8 cellular contexts compared by ENCODE assay signal in the genomic region with DNA sequence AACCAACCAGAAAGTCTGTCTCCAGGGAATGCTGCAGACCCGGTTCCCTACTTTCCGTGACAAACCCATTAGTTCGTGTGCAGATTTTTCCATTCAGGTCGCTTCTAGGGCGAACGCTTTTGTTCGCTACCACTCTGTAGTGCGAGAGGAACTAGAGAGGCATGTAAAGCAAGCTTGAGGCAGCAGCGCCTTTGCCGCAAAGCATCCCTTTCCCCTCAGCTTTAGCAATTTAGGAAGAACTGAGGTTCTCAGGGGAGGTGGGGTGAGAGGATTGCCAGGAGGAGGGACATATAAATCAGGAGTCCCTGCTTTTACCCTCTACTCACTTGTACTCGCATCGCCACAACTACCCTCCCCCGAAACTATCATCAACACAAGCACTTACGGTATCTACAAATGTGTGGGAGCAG. TPM values are rescaled to one million over a fixed set of nuclear protein-coding genes. Genes with fewer than 3 reads are reported as not detected.
DNase-seq lines count a peak whose midpoint lies in the region; ATAC-seq, FAIRE-seq and TF ChIP-seq lines count a peak whose summit lies in the region.

No MANE protein-coding gene starts in this region.

- FAIRE-seq in K562 (lab: Jason Lieb, UNC) = no peak

- TF ChIP-seq POLR2A in K562 (conservative IDR thresholded peaks at IDR 0.05) = no peak

- no peaks in the 10 kb centered on the region for H4K20me1 ChIP-seq in K562 (replicated peaks; ENCODE audit: control insufficient read depth, insufficient read depth, low read length)

- no peak for TF ChIP-seq EP300 in K562 (IDR thresholded peaks at IDR 0.05; ENCODE audit: low read length)

- CTCF ChIA-PET in CD4-positive, alpha-beta memory T cell (lab: Charles Lee; ENCODE audit: partially characterized antibody) = no interaction called here
- CTCF ChIA-PET in K562 (lab: Yijun Ruan, JAX; ENCODE audit: low intra/inter-chr PET ratio) = no interaction called here

- TF ChIP-seq CTCF in K562 (IDR thresholded peaks at IDR 0.05 in 2 of 3, conservative IDR thresholded peaks at IDR 0.05 in 1 of 3; ENCODE audit: insufficient read depth in 2 of 3, low read depth in 1 of 3, low read length in 3 of 3) = no peak

- H3K4me1 ChIP-seq in CD4-positive, alpha-beta memory T cell (ENCODE audit: insufficient read depth, low read length) = no peaks in the 10 kb centered on the region
- peaks cover 0 to 8% of the 10 kb centered on the region in 2 experiments; a peak in 1 of 5 replicates for H3K4me1 ChIP-seq in K562 (replicated peaks in 1 of 2; ENCODE audit: control insufficient read depth in 2 of 2, insufficient read depth in 2 of 2, low read length in 2 of 2)

- no TSS peak for BruUV-seq in K562 (replicated peaks; lab: Mats Ljungman, UMichigan)

- no peaks in the 10 kb centered on the region for H3K9me3 ChIP-seq in CD4-positive, alpha-beta memory T cell (ENCODE audit: control insufficient read depth in 1 of 2, low read length in 2 of 2)
- H3K9me3 ChIP-seq in K562 (replicated peaks; ENCODE audit: control insufficient read depth, insufficient read depth, low read depth, low read length) = no peaks in the 10 kb centered on the region

- H3K36me3 Mint-ChIP-seq in CD4-positive, alpha-beta memory T cell = peaks cover 0 to 4% of the 10 kb centered on the region in 2 donors

- intact Hi-C loops in CD4-positive, alpha-beta memory T cell (cut with micrococcal nuclease) = no loop called here
- intact Hi-C loops in K562 (cut with micrococcal nuclease) = no loop called here

- H3K36me3 ChIP-seq in CD4-positive, alpha-beta memory T cell (ENCODE audit: insufficient read depth, low read length) = no peaks in the 10 kb centered on the region
- no peaks in the 10 kb centered on the region for H3K36me3 ChIP-seq in K562 (ENCODE audit: control insufficient read depth, insufficient read depth, low read length)

- in situ Hi-C loops in K562 (cut with MboI) = no loop called here

- ATAC-seq in GM21529 (IDR thresholded peaks at IDR 0.05; ENCODE audit: unreplicated experiment) (peak; percentile 23), K562 (0 out of 3 replicates have a peak, but pooled peaks have one; percentile 8)

- H3K9me3 Mint-ChIP-seq in CD4-positive, alpha-beta memory T cell = peaks cover 0 to 19% (median 2%) of the 10 kb centered on the region in 8 donors

- H3K27me3 ChIP-seq in CD4-positive, alpha-beta memory T cell (ENCODE audit: insufficient read depth, low read length) = peaks cover 8% of the 10 kb centered on the region
- H3K27me3 ChIP-seq in K562 (ENCODE audit: control insufficient read depth in 2 of 2, insufficient read depth in 2 of 2, low read length in 2 of 2) = no peaks in the 10 kb centered on the region

- no peak overlapping the region for H3K27ac ChIP-seq in CD4-positive, alpha-beta memory T cell (ENCODE audit: low read depth, low read length)
- no peak overlapping the region for H3K27ac ChIP-seq in K562 (ENCODE audit: extremely low read depth, low read depth, low read length)

- no peak overlapping the region for H3K4me3 ChIP-seq in CD4-positive, alpha-beta memory T cell (ENCODE audit: low read length in 2 of 2)
- H3K4me3 ChIP-seq in K562 = peak overlapping the region; percentile 36; the same call in 1 of the 2 replicates

- POLR2A ChIA-PET in CD4-positive, alpha-beta memory T cell (lab: Charles Lee; ENCODE audit: partially characterized antibody) = no interaction called here
- POLR2A ChIA-PET in K562 (lab: Yijun Ruan, JAX) = no interaction called here

- H3K79me2 ChIP-seq in K562 (ENCODE audit: control insufficient read depth, insufficient read depth, low read length) = peaks cover 25% of the 10 kb centered on the region

- H3K27ac Mint-ChIP-seq in CD4-positive, alpha-beta memory T cell = no peak overlapping the region

- no peak overlapping the region for H2AFZ ChIP-seq in K562 (ENCODE audit: low read depth, low read length)

- H3K4me2 ChIP-seq in K562 (ENCODE audit: insufficient read depth, low read length) = no peak overlapping the region

- no peak for DNase-seq in CD4-positive, alpha-beta memory T cell
- DNase-seq in NCI-H748 treated with DMSO at 0.1 percent for 48 hours (lab: John Stamatoyannopoulos, UW) = peak; percentile 60
- no peak for DNase-seq in K562 (ENCODE audit: extremely low read depth in 1 of 4, low spot score in 3 of 4)
- DNase-seq in iPS DF 19.7 (ENCODE audit: low read depth, low spot score) = peak; percentile 28
- DNase-seq in renal cortical epithelial cell (ENCODE audit: low read depth) = peak; percentile 9
- DNase-seq in NCI-H128 (lab: John Stamatoyannopoulos, UW; ENCODE audit: unreplicated experiment) = no peak
- no peak for DNase-seq in GDM1 (lab: John Stamatoyannopoulos, UW)

- WGBS in K562 (ENCODE audit: insufficient coverage, low coverage, missing lambda C conversion rate) = 17% methylated on average over 14 of the region's 14 CpGs

- H3K9me1 ChIP-seq in K562 (ENCODE audit: control insufficient read depth, insufficient read depth, low read length) = no peaks in the 10 kb centered on the region

- peaks cover 24 to 35% of the 10 kb centered on the region in 2 donors for H3K27me3 Mint-ChIP-seq in CD4-positive, alpha-beta memory T cell

- H3K4me1 Mint-ChIP-seq in CD4-positive, alpha-beta memory T cell = peaks cover 2 to 14% (median 11%) of the 10 kb centered on the region in 4 donors

- H3K9ac ChIP-seq in K562 (ENCODE audit: insufficient read depth in 1 of 2, low read depth in 2 of 2, low read length in 2 of 2) = no peak overlapping the region

- no peak for TF ChIP-seq RAD21 in K562 (CRISPR knock-in tag; conservative IDR thresholded peaks at IDR 0.05 in 1 of 2, IDR thresholded peaks at IDR 0.05 in 1 of 2)

- H3K4me3 Mint-ChIP-seq in CD4-positive, alpha-beta memory T cell = peak overlapping the region in 6 of 8 donors; percentile 7 to 57 (median 44)

TF ChIP-seq in K562, 482 proteins besides CTCF, POLR2A, EP300 and RAD21:
- TF ChIP-seq CBX8 (IDR thresholded peaks at IDR 0.05; ENCODE audit: borderline replicate concordance, extremely low read depth, low read depth, low read length, poor library complexity, severe bottlenecking) = no peak
- no peak for TF ChIP-seq ZNF583 (CRISPR knock-in tag; IDR thresholded peaks at IDR 0.05)
- no peak for TF ChIP-seq HDAC6 (IDR thresholded peaks at IDR 0.05; ENCODE audit: low read depth, low read length)
- no peak for TF ChIP-seq ZFP30 (CRISPR knock-in tag; IDR thresholded peaks at IDR 0.05; ENCODE audit: borderline replicate concordance)
- no peak for TF ChIP-seq IFI16 (CRISPR knock-in tag; IDR thresholded peaks at IDR 0.05)
- no peak for TF ChIP-seq CREM (IDR thresholded peaks at IDR 0.05; ENCODE audit: low read depth)
- TF ChIP-seq KDM5B (IDR thresholded peaks at IDR 0.05; ENCODE audit: insufficient replicate concordance, low read depth, low read length) = no peak
- no peak for TF ChIP-seq BRCA1 (IDR thresholded peaks at IDR 0.05)
- TF ChIP-seq BRCA1 (CRISPR knock-in tag; IDR thresholded peaks at IDR 0.05) = no peak
- no peak for TF ChIP-seq ZKSCAN1 (IDR thresholded peaks at IDR 0.05; ENCODE audit: low read depth, low read length)
- TF ChIP-seq MCM3 (IDR thresholded peaks at IDR 0.05) = no peak
- TF ChIP-seq GATAD2A (IDR thresholded peaks at IDR 0.05) = no peak
- TF ChIP-seq TFE3 (CRISPR knock-in tag; IDR thresholded peaks at IDR 0.05) = no peak

RNA-seq across cellular contexts. Expression of gene ZNF804A, which starts 0.8 kb away (rescaled TPM):
- total RNA-seq in CD4-positive, alpha-beta memory T cell = under 1 TPM in 1 of 2 experiments, not detected in 1; 0.06 TPM
- polyA plus RNA-seq in CD4-positive, alpha-beta memory T cell = under 1 TPM in 1 of 2 donors, not detected in 1; 0.05 TPM
- 0.19 and 0.35 TPM in 2 replicates for total RNA-seq in K562 (2011; cell fraction: chromatin; rRNA removed; ENCODE audit: low replicate concordance)
- 0.39 and 0.50 TPM in 2 replicates for total RNA-seq in K562 (2011; cell fraction: nucleolus; rRNA removed)
- total RNA-seq in K562 (2011; cell fraction: nucleoplasm; rRNA removed) = 0.15 and 0.29 TPM in 2 replicates
- total RNA-seq in K562 (2014; rRNA removed) = 0.65 and 0.95 TPM in 2 replicates
- total RNA-seq in K562 (2014; rRNA removed; fragmentation: Illumina TruSeq; extraction: Trizol) = 0.54 and 0.73 TPM in 2 replicates
- total RNA-seq in K562 (2015; rRNA removed; fragmentation: Illumina TruSeq; extraction: Trizol) = 0.87 and 1.2 TPM in 2 replicates
- total RNA-seq in K562 (2021) = 0.47 and 0.73 TPM in 2 replicates
- polyA plus RNA-seq in K562 (2011; rRNA removed) = 0.01 TPM in 1 of 2 replicates, not detected in the other
- 0.01 TPM in 1 of 2 replicates, not detected in the other for polyA plus RNA-seq in K562 (2011; cell fraction: cytosol; rRNA removed)
- polyA plus RNA-seq in K562 (2011; cell fraction: nucleus; rRNA removed) = 0.06 TPM in 1 of 2 replicates, not detected in the other
- polyA plus RNA-seq in K562 (2012) = 0.51 and 0.55 TPM in 2 replicates
- polyA plus RNA-seq in K562 (2014; fragmentation: Illumina TruSeq; extraction: Trizol) = 0.64 and 0.98 TPM in 2 replicates
- polyA plus RNA-seq in K562 (2014; fragmentation: Nextera tagmentation; extraction: Ambion mirVana) = under 1 TPM; 0.46 to 0.49 TPM
- 0.44 and 0.81 TPM in 2 replicates for polyA plus RNA-seq in K562 (2014; rRNA removed)
- polyA minus RNA-seq in K562 (2011; rRNA and poly(A)+ RNA removed) = not detected in 2 replicates
- polyA minus RNA-seq in K562 (2011; cell fraction: cytosol; rRNA and poly(A)+ RNA removed) = not detected in 2 replicates
- polyA minus RNA-seq in K562 (2011; cell fraction: nucleus; rRNA and poly(A)+ RNA removed) = 0.13 TPM in 1 of 2 replicates, not detected in the other
- total RNA-seq in renal cortical epithelial cell = 0.10 TPM in 1 of 2 replicates, not detected in the other

Comparison
In these comparisons a context has a peak if more than half of its experiments do, and no peak if none do; other contexts are left out.
1. DNase-seq: peak in NCI-H748 treated with DMSO at 0.1 percent for 48 hours (single experiment), iPS DF 19.7 (single experiment) and renal cortical epithelial cell (single experiment); none in CD4-positive, alpha-beta memory T cell (0 of 5), K562 (0 of 4), NCI-H128 (single experiment) and GDM1 (single experiment).